In the genomic region with DNA sequence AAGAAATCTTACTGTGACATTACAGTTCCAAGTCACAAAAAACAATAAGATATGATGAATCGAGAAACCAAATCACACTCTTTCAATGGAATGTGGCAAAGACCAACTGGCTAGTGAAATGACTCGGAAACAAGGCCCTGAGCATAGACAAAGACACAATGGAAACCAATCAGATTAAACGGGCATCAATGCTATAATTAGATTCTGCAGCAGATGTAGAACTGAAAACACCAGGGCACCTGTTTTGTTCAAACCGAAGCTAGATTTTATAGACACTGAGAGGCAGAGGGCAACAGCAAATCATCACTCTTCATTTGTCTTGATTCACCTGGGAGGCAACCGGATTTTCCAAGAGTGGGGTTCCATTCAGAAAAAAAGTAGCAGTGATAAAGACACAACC, we compare ENCODE assay signal across 1 cellular context.
TF ChIP-seq lines count a peak whose summit lies in the region.

No MANE protein-coding gene starts in this region.

TF ChIP-seq in GM12878, 131 proteins besides CTCF, POLR2A, EP300 and RAD21 (continued from another document):
- TF ChIP-seq CUX1 (IDR thresholded peaks at IDR 0.05; ENCODE audit: insufficient replicate concordance, low read depth, low read length) = no peak
- no peak for TF ChIP-seq WRNIP1 (IDR thresholded peaks at IDR 0.05; ENCODE audit: borderline replicate concordance, low read depth, low read length)
- TF ChIP-seq IRF5 (IDR thresholded peaks at IDR 0.05; ENCODE audit: borderline replicate concordance) = no peak
- TF ChIP-seq IRF4 (IDR thresholded peaks at IDR 0.05; ENCODE audit: low read depth, low read length) = no peak
